15 cellular contexts compared by ENCODE assay signal in the genomic region with DNA sequence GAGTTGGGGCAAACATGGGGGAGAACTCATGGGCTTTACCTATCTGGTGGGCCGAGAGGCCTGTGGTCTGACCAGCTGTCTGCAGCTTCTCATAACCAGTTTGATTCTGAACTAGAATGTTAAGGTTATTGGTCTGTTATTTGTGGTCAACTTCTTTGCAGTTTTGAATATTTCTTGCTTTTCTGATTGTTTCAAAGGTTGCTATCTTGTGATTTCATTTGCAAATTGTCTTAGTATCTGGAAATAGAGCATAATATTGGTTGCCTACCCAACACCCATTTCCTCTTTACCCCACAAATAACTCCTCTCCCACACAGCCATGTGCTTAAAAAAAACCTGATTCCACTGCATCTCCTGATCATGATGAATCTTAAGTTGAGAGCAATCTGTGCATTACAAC. TPM values are rescaled to one million over a fixed set of nuclear protein-coding genes. Genes with fewer than 3 reads are reported as not detected.
A peak's percentile ranks its signal among the peaks of the same experiment; 100 is the strongest.
DNase-seq lines count a peak whose midpoint lies in the region; ATAC-seq and TF ChIP-seq lines count a peak whose summit lies in the region.
"Had no signal": no experiment of that assay in that cellular context is flagged by ENCODE, and none has a peak within 500 bp of the region (broad histone marks: within the 10 kb centered on the region; RNA-seq: fewer than 3 reads in every experiment).

No MANE protein-coding gene starts in this region.

- no peak overlapping the region for H3K4me3 Mint-ChIP-seq in activated B cell treated with CpG ODN at 0.5 μM for 24 hours
- H3K4me3 Mint-ChIP-seq: activated T-helper 17 cell treated with anti-CD3 and anti-CD28 coated beads, Interleukin-2, amount 50 U/mL, for 72 hours had no signal

- ATAC-seq in GM18498 (IDR thresholded peaks at IDR 0.05; ENCODE audit: unreplicated experiment) = peak; percentile 69
- ATAC-seq in GM21381 (IDR thresholded peaks at IDR 0.05; ENCODE audit: unreplicated experiment) = peak; percentile 39
- peak; percentile 44 for ATAC-seq in HG03159 (IDR thresholded peaks at IDR 0.05; ENCODE audit: unreplicated experiment)
- ATAC-seq in activated B cell treated with CpG ODN at 0.5 μM for 24 hours (ENCODE audit: low read depth) = no peak
- no peak for ATAC-seq in heart left ventricle
- ATAC-seq: activated T-helper 17 cell treated with anti-CD3 and anti-CD28 coated beads, Interleukin-2, amount 50 U/mL, for 72 hours had no signal

- TF ChIP-seq CTCF in activated B cell treated with CpG ODN at 0.5 μM for 24 hours (IDR thresholded peaks at IDR 0.05) (no peak), heart left ventricle (IDR thresholded peaks at IDR 0.05) (no peak), vagina (IDR thresholded peaks at IDR 0.05) (no peak)

- DNase-seq in activated B cell treated with CpG ODN at 0.5 μM for 24 hours (no peak), heart left ventricle (no peak), vagina (ENCODE audit: extremely low spot score in 2 of 2) (no peak), DMS53 (lab: John Stamatoyannopoulos, UW) (no peak)
- DNase-seq in activated CD4-positive, alpha-beta T cell treated with anti-CD3 and anti-CD28 coated beads, Interleukin-2, amount 50 U/mL, for 48 hours = no peak
- DNase-seq: brain microvascular endothelial cell; mesendoderm; NCI-H2227 treated with DMSO at 0.1 percent for 48 hours; SHP77 treated with DMSO at 0.1 percent for 48 hours; stimulated activated CD4-positive, alpha-beta T cell treated with anti-CD3 and anti-CD28 coated beads, Interleukin-2, amount 100 ng/mL, for 24 hours had no signal

- H3K4me1 Mint-ChIP-seq in activated B cell treated with CpG ODN at 0.5 μM for 24 hours = peaks cover 61% of the 10 kb centered on the region
- H3K4me1 Mint-ChIP-seq: activated T-helper 17 cell treated with anti-CD3 and anti-CD28 coated beads, Interleukin-2, amount 50 U/mL, for 72 hours had no signal

- no peaks in the 10 kb centered on the region for H3K36me3 ChIP-seq in heart left ventricle
- no peaks in the 10 kb centered on the region for H3K36me3 ChIP-seq in vagina
- H3K36me3 ChIP-seq: brain microvascular endothelial cell, prostate gland had no signal

- POLR2A ChIA-PET in activated B cell treated with CpG ODN at 0.5 μM for 24 hours (lab: Charles Lee) = interaction anchor here (0.9 to 3.6 kb wide), 6 partner anchors 10 to 70 kb away, joined by 4 to 18 read pairs (median 5); partner anchors contain the start of gene BMP2K

- TF ChIP-seq POLR2A in heart left ventricle (IDR thresholded peaks at IDR 0.05) (no peak), vagina (IDR thresholded peaks at IDR 0.05) (no peak)

- WGBS in heart left ventricle, 4 donors = 92 to 100% (median 96%) methylated on average over 1 of the region's 1 CpG

- H3K4me1 ChIP-seq in heart left ventricle (no peaks in the 10 kb centered on the region), vagina (no peaks in the 10 kb centered on the region)
- H3K4me1 ChIP-seq: prostate gland had no signal

- no peaks in the 10 kb centered on the region for H3K27me3 ChIP-seq in heart left ventricle
- H3K27me3 ChIP-seq in vagina = no peaks in the 10 kb centered on the region
- H3K27me3 ChIP-seq: brain microvascular endothelial cell had no signal

- H3K4me3 ChIP-seq in heart left ventricle (no peak overlapping the region), vagina (no peak overlapping the region)
- H3K4me3 ChIP-seq: prostate gland had no signal

- CTCF ChIA-PET in activated B cell treated with CpG ODN at 0.5 μM for 24 hours (lab: Charles Lee) = no interaction called here

- no peaks in the 10 kb centered on the region for H3K27me3 Mint-ChIP-seq in activated B cell treated with CpG ODN at 0.5 μM for 24 hours
- H3K27me3 Mint-ChIP-seq: activated T-helper 17 cell treated with anti-CD3 and anti-CD28 coated beads, Interleukin-2, amount 50 U/mL, for 72 hours had no signal

- no peaks in the 10 kb centered on the region for H3K9me3 ChIP-seq in heart left ventricle
- no peaks in the 10 kb centered on the region for H3K9me3 ChIP-seq in vagina
- H3K9me3 ChIP-seq: prostate gland had no signal

- H3K36me3 Mint-ChIP-seq in activated B cell treated with CpG ODN at 0.5 μM for 24 hours (ENCODE audit: low read depth) = no peaks in the 10 kb centered on the region

- no peak overlapping the region for H3K27ac ChIP-seq in heart left ventricle
- H3K27ac ChIP-seq in vagina = no peak overlapping the region
- H3K27ac ChIP-seq: brain microvascular endothelial cell, prostate gland had no signal

- peak overlapping the region; percentile 87 for H3K27ac Mint-ChIP-seq in activated B cell treated with CpG ODN at 0.5 μM for 24 hours
- H3K27ac Mint-ChIP-seq: activated T-helper 17 cell treated with anti-CD3 and anti-CD28 coated beads, Interleukin-2, amount 50 U/mL, for 72 hours had no signal

- intact Hi-C loops in activated B cell treated with CpG ODN at 0.5 μM for 24 hours (cut with micrococcal nuclease) = no loop called here
- intact Hi-C loops in heart left ventricle (cut with DNase I) = no loop called here
- intact Hi-C loops in vagina (cut with DNase I) = no loop called here

- no peaks in the 10 kb centered on the region for H3K9me3 Mint-ChIP-seq in activated B cell treated with CpG ODN at 0.5 μM for 24 hours
- H3K9me3 Mint-ChIP-seq: activated T-helper 17 cell treated with anti-CD3 and anti-CD28 coated beads, Interleukin-2, amount 50 U/mL, for 72 hours had no signal

RNA-seq across cellular contexts. Expression of gene BMP2K, which starts 39.1 kb away (rescaled TPM):
- total RNA-seq in activated B cell treated with CpG ODN at 0.5 μM for 24 hours = 112 and 135 TPM in 2 replicates
- total RNA-seq in heart left ventricle = 10 to 100 TPM; 16.2 to 65.7 (median 30.6) TPM
- polyA plus RNA-seq in heart left ventricle = 10 to 100 TPM in 1 of 2 donors, 1 to 10 TPM in 1; 5.4 to 12.1 TPM
- 34.9 TPM for total RNA-seq in vagina

Comparison
In these comparisons a context has a peak if more than half of its experiments do, and no peak if none do; other contexts are left out.
1. ATAC-seq: peak in GM18498 (single experiment), GM21381 (single experiment) and HG03159 (single experiment); none in activated B cell treated with CpG ODN at 0.5 μM for 24 hours (single experiment) and heart left ventricle (0 of 4).